1 cellular context compared by ENCODE assay signal in the genomic region with DNA sequence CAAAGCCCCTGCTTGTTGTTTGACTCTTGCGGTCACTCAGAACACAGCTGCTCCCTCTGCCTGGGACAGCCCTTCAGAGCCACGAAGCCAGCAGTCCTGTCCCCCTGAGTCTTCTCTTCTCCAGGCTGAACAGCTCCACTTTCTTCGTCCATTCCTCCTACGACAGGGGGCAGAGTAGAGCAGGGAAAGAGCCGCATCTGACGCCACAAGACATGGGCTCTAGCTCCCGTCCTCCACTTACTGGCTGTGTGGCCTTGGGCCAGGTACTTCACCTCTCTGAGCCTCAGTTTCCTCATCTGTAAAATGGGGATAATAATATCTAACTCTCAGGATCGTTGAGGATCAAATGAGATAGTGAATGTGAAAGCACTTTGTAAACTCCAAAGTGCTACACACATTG.
TF ChIP-seq lines count a peak whose summit lies in the region.

No MANE protein-coding gene starts in this region.

TF ChIP-seq in K562, 482 proteins besides CTCF, POLR2A, EP300 and RAD21 (continued from another document and continues in another):
- TF ChIP-seq, protein P1, sequence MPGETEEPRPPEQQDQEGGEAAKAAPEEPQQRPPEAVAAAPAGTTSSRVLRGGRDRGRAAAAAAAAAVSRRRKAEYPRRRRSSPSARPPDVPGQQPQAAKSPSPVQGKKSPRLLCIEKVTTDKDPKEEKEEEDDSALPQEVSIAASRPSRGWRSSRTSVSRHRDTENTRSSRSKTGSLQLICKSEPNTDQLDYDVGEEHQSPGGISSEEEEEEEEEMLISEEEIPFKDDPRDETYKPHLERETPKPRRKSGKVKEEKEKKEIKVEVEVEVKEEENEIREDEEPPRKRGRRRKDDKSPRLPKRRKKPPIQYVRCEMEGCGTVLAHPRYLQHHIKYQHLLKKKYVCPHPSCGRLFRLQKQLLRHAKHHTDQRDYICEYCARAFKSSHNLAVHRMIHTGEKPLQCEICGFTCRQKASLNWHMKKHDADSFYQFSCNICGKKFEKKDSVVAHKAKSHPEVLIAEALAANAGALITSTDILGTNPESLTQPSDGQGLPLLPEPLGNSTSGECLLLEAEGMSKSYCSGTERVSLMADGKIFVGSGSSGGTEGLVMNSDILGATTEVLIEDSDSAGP (CRISPR knock-in tag; IDR thresholded peaks at IDR 0.05) = no peak
- TF ChIP-seq L3MBTL2 (IDR thresholded peaks at IDR 0.05) (no peak), MIER1 (IDR thresholded peaks at IDR 0.05; ENCODE audit: low read depth) (no peak), HOXB6 (CRISPR knock-in tag; IDR thresholded peaks at IDR 0.05; ENCODE audit: borderline replicate concordance) (no peak), ZNF644 (tag; IDR thresholded peaks at IDR 0.05; ENCODE audit: low read depth) (no peak), NUFIP1 (IDR thresholded peaks at IDR 0.05; ENCODE audit: partially characterized antibody) (no peak), PHB2 (IDR thresholded peaks at IDR 0.05; ENCODE audit: low read depth) (no peak), TAF7 (tag; IDR thresholded peaks at IDR 0.05) (no peak), PYGO2 (tag; IDR thresholded peaks at IDR 0.05) (no peak), ZNF140 (CRISPR knock-in tag; IDR thresholded peaks at IDR 0.05) (no peak), ZFPM2 (CRISPR knock-in tag; IDR thresholded peaks at IDR 0.05) (no peak), MCM2 (IDR thresholded peaks at IDR 0.05; ENCODE audit: low read depth) (no peak), ZNF436 (CRISPR knock-in tag; IDR thresholded peaks at IDR 0.05) (no peak), SLC30A9 (CRISPR knock-in tag; IDR thresholded peaks at IDR 0.05) (no peak), CHD1 (IDR thresholded peaks at IDR 0.05; ENCODE audit: low read length) (no peak), SRF (CRISPR knock-in tag; IDR thresholded peaks at IDR 0.05) (no peak), EGR1 (conservative IDR thresholded peaks at IDR 0.05) (no peak), MTA2 (IDR thresholded peaks at IDR 0.05; ENCODE audit: low read depth) (no peak), FOXJ2 (tag; IDR thresholded peaks at IDR 0.05) (no peak), THRAP3 (IDR thresholded peaks at IDR 0.05; ENCODE audit: borderline replicate concordance) (no peak), CBX2 (IDR thresholded peaks at IDR 0.05; ENCODE audit: insufficient read depth, low read length, poor library complexity, severe bottlenecking) (no peak), BDP1 (IDR thresholded peaks at IDR 0.05; ENCODE audit: insufficient read depth, insufficient read length) (no peak), SUPT5H (IDR thresholded peaks at IDR 0.05) (no peak), NFXL1 (CRISPR knock-in tag; IDR thresholded peaks at IDR 0.05) (no peak), ETV1 (tag; conservative IDR thresholded peaks at IDR 0.05; ENCODE audit: low read depth) (no peak), ZBTB8A (IDR thresholded peaks at IDR 0.05; ENCODE audit: partially characterized antibody) (no peak), SMARCE1 (IDR thresholded peaks at IDR 0.05) (0 out of 2 replicates have a peak, but pooled peaks have one; percentile 17), ZNF239 (CRISPR knock-in tag; IDR thresholded peaks at IDR 0.05) (no peak), HDAC1 (IDR thresholded peaks at IDR 0.05) (peak in 1 of 2 experiments; percentile 51; a peak in 1 of 4 replicates), GABPB1 (CRISPR knock-in tag; IDR thresholded peaks at IDR 0.05) (no peak), RUNX1 (IDR thresholded peaks at IDR 0.05; ENCODE audit: low read depth) (no peak), ZFP36 (IDR thresholded peaks at IDR 0.05; ENCODE audit: low read depth, low read length, partially characterized antibody) (peak; percentile 92), ZKSCAN8 (CRISPR knock-in tag; IDR thresholded peaks at IDR 0.05) (no peak), ATF1 (CRISPR knock-in tag; IDR thresholded peaks at IDR 0.05) (no peak), ATF1 (tag; IDR thresholded peaks at IDR 0.05) (peak; percentile 57), CREBBP (IDR thresholded peaks at IDR 0.05; ENCODE audit: low read depth, low read length) (no peak), RCOR1 (IDR thresholded peaks at IDR 0.05; ENCODE audit: borderline replicate concordance in 1 of 2, low read depth in 2 of 2, low read length in 2 of 2) (peak in 1 of 2 experiments; percentile 91; a peak in 2 of 4 replicates), CBX3 (IDR thresholded peaks at IDR 0.05; ENCODE audit: borderline replicate concordance in 1 of 2, low read length in 2 of 2) (peak in 1 of 2 experiments; percentile 41; a peak in 1 of 3 replicates), CHD4 (IDR thresholded peaks at IDR 0.05; ENCODE audit: insufficient read depth, insufficient replicate concordance, low read depth, low read length, poor library complexity, severe bottlenecking) (peak; percentile 90), SMARCA5 (IDR thresholded peaks at IDR 0.05) (peak; percentile 99), JUN (IDR thresholded peaks at IDR 0.05; ENCODE audit: borderline replicate concordance, low read depth, low read length) (no peak), JUN (CRISPR knock-in tag; IDR thresholded peaks at IDR 0.05; ENCODE audit: borderline replicate concordance) (no peak), LCOR (CRISPR knock-in tag; IDR thresholded peaks at IDR 0.05) (no peak), ZNF584 (CRISPR knock-in tag; IDR thresholded peaks at IDR 0.05; ENCODE audit: low read depth) (no peak), PHF20 (IDR thresholded peaks at IDR 0.05; ENCODE audit: partially characterized antibody) (peak; percentile 55), RBM15 (IDR thresholded peaks at IDR 0.05; ENCODE audit: insufficient read depth, low read length) (no peak), HDAC2 (IDR thresholded peaks at IDR 0.05) (peak; percentile 88), TBP (optimal IDR thresholded peaks at IDR 0.05; ENCODE audit: low read depth, low read length) (no peak), DACH1 (IDR thresholded peaks at IDR 0.05; ENCODE audit: partially characterized antibody) (peak; percentile 18)
- TF ChIP-seq, protein P2, sequence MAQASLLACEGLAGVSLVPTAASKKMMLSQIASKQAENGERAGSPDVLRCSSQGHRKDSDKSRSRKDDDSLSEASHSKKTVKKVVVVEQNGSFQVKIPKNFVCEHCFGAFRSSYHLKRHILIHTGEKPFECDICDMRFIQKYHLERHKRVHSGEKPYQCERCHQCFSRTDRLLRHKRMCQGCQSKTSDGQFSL (CRISPR knock-in tag; IDR thresholded peaks at IDR 0.05) = no peak
- TF ChIP-seq, protein P2 (tag; IDR thresholded peaks at IDR 0.05) = no peak
- TF ChIP-seq, protein P3, sequence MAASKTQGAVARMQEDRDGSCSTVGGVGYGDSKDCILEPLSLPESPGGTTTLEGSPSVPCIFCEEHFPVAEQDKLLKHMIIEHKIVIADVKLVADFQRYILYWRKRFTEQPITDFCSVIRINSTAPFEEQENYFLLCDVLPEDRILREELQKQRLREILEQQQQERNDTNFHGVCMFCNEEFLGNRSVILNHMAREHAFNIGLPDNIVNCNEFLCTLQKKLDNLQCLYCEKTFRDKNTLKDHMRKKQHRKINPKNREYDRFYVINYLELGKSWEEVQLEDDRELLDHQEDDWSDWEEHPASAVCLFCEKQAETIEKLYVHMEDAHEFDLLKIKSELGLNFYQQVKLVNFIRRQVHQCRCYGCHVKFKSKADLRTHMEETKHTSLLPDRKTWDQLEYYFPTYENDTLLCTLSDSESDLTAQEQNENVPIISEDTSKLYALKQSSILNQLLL (CRISPR knock-in tag; IDR thresholded peaks at IDR 0.05; ENCODE audit: borderline replicate concordance) = no peak
- TF ChIP-seq, protein P4, sequence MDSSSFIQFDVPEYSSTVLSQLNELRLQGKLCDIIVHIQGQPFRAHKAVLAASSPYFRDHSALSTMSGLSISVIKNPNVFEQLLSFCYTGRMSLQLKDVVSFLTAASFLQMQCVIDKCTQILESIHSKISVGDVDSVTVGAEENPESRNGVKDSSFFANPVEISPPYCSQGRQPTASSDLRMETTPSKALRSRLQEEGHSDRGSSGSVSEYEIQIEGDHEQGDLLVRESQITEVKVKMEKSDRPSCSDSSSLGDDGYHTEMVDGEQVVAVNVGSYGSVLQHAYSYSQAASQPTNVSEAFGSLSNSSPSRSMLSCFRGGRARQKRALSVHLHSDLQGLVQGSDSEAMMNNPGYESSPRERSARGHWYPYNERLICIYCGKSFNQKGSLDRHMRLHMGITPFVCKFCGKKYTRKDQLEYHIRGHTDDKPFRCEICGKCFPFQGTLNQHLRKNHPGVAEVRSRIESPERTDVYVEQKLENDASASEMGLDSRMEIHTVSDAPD (CRISPR knock-in tag; IDR thresholded peaks at IDR 0.05) = no peak
- TF ChIP-seq, protein P5, sequence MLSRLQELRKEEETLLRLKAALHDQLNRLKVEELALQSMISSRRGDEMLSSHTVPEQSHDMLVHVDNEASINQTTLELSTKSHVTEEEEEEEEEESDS (CRISPR knock-in tag; IDR thresholded peaks at IDR 0.05) = no peak
- TF ChIP-seq, protein P6, sequence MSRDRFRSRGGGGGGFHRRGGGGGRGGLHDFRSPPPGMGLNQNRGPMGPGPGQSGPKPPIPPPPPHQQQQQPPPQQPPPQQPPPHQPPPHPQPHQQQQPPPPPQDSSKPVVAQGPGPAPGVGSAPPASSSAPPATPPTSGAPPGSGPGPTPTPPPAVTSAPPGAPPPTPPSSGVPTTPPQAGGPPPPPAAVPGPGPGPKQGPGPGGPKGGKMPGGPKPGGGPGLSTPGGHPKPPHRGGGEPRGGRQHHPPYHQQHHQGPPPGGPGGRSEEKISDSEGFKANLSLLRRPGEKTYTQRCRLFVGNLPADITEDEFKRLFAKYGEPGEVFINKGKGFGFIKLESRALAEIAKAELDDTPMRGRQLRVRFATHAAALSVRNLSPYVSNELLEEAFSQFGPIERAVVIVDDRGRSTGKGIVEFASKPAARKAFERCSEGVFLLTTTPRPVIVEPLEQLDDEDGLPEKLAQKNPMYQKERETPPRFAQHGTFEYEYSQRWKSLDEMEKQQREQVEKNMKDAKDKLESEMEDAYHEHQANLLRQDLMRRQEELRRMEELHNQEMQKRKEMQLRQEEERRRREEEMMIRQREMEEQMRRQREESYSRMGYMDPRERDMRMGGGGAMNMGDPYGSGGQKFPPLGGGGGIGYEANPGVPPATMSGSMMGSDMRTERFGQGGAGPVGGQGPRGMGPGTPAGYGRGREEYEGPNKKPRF (IDR thresholded peaks at IDR 0.05; ENCODE audit: low read depth, low read length) = no peak
- TF ChIP-seq, protein P7, sequence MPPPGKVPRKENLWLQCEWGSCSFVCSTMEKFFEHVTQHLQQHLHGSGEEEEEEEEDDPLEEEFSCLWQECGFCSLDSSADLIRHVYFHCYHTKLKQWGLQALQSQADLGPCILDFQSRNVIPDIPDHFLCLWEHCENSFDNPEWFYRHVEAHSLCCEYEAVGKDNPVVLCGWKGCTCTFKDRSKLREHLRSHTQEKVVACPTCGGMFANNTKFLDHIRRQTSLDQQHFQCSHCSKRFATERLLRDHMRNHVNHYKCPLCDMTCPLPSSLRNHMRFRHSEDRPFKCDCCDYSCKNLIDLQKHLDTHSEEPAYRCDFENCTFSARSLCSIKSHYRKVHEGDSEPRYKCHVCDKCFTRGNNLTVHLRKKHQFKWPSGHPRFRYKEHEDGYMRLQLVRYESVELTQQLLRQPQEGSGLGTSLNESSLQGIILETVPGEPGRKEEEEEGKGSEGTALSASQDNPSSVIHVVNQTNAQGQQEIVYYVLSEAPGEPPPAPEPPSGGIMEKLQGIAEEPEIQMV (tag; conservative IDR thresholded peaks at IDR 0.05; ENCODE audit: low read depth) = no peak
- TF ChIP-seq, protein P8, sequence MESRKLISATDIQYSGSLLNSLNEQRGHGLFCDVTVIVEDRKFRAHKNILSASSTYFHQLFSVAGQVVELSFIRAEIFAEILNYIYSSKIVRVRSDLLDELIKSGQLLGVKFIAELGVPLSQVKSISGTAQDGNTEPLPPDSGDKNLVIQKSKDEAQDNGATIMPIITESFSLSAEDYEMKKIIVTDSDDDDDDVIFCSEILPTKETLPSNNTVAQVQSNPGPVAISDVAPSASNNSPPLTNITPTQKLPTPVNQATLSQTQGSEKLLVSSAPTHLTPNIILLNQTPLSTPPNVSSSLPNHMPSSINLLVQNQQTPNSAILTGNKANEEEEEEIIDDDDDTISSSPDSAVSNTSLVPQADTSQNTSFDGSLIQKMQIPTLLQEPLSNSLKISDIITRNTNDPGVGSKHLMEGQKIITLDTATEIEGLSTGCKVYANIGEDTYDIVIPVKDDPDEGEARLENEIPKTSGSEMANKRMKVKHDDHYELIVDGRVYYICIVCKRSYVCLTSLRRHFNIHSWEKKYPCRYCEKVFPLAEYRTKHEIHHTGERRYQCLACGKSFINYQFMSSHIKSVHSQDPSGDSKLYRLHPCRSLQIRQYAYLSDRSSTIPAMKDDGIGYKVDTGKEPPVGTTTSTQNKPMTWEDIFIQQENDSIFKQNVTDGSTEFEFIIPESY (CRISPR knock-in tag; IDR thresholded peaks at IDR 0.05) = no peak
- TF ChIP-seq, protein P9, sequence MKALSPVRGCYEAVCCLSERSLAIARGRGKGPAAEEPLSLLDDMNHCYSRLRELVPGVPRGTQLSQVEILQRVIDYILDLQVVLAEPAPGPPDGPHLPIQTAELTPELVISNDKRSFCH (CRISPR knock-in tag; IDR thresholded peaks at IDR 0.05) = no peak
- TF ChIP-seq, protein P9 (tag; IDR thresholded peaks at IDR 0.05) = no peak
- TF ChIP-seq, protein P10, sequence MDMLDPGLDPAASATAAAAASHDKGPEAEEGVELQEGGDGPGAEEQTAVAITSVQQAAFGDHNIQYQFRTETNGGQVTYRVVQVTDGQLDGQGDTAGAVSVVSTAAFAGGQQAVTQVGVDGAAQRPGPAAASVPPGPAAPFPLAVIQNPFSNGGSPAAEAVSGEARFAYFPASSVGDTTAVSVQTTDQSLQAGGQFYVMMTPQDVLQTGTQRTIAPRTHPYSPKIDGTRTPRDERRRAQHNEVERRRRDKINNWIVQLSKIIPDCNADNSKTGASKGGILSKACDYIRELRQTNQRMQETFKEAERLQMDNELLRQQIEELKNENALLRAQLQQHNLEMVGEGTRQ (CRISPR knock-in tag; IDR thresholded peaks at IDR 0.05) = no peak
- TF ChIP-seq, protein P11, sequence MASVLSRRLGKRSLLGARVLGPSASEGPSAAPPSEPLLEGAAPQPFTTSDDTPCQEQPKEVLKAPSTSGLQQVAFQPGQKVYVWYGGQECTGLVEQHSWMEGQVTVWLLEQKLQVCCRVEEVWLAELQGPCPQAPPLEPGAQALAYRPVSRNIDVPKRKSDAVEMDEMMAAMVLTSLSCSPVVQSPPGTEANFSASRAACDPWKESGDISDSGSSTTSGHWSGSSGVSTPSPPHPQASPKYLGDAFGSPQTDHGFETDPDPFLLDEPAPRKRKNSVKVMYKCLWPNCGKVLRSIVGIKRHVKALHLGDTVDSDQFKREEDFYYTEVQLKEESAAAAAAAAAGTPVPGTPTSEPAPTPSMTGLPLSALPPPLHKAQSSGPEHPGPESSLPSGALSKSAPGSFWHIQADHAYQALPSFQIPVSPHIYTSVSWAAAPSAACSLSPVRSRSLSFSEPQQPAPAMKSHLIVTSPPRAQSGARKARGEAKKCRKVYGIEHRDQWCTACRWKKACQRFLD (CRISPR knock-in tag; IDR thresholded peaks at IDR 0.05) = no peak
